Comparison of ENCODE assay signal across 1 cellular context in genomic region chr19:49298653-49299052, GRCh38. TPM values are rescaled to one million over a fixed set of nuclear protein-coding genes. Genes with fewer than 3 reads are reported as not detected.
"Had no signal": no experiment of that assay in that cellular context is flagged by ENCODE, and none has a peak within 500 bp of the region (broad histone marks: within the 10 kb centered on the region; RNA-seq: fewer than 3 reads in every experiment).

No MANE protein-coding gene starts in this region.

RNA-seq across cellular contexts. Expression of gene SLC6A16, which starts 26.3 kb away (rescaled TPM):
- total RNA-seq: G401 had no signal

RNA-seq across cellular contexts. Expression of gene CD37, which starts 36.6 kb away (rescaled TPM):
- total RNA-seq: G401 had no signal
